1 cellular context compared by ENCODE assay signal in genomic region chr17:66634193-66634592, GRCh38.
TF ChIP-seq lines count a peak whose summit lies in the region.

No MANE protein-coding gene starts in this region.

TF ChIP-seq in GM23338, 12 proteins besides CTCF, POLR2A, EP300 and RAD21 (continued from another document):
- TF ChIP-seq ZNF462 (CRISPR knock-in tag; IDR thresholded peaks at IDR 0.05), result no peak
- no peak for TF ChIP-seq JUNB (IDR thresholded peaks at IDR 0.05; ENCODE audit: unreplicated experiment)
- no peak for TF ChIP-seq STAT1 (IDR thresholded peaks at IDR 0.05; ENCODE audit: unreplicated experiment)
- no peak for TF ChIP-seq ZNF331 (CRISPR knock-in tag; IDR thresholded peaks at IDR 0.05; ENCODE audit: low read depth)
- no peak for TF ChIP-seq NANOG (IDR thresholded peaks at IDR 0.05; ENCODE audit: borderline replicate concordance)
TF ChIP-seq in GM23338: peak in this region for 0.
